ENCODE assay signal across 25 cellular contexts in genomic region chr4:10384974-10385373, GRCh38.
"Had no signal": no experiment of that assay in that cellular context is flagged by ENCODE, and none has a peak within 500 bp of the region (broad histone marks: within the 10 kb centered on the region; RNA-seq: fewer than 3 reads in every experiment).

No MANE protein-coding gene starts in this region.

- ATAC-seq: left cardiac atrium; left lung; naive thymus-derived CD8-positive, alpha-beta T cell; psoas muscle; right cardiac atrium; stimulated activated memory B cell treated with anti-CD40 and anti-IgM and Interleukin-4, amounts not matched to agents 10 μg/mL and 1 μg/mL and 100 μg/mL, for 72 hours; stimulated activated naive CD8-positive, alpha-beta T cell treated with anti-CD3 and anti-CD28 coated beads, Interleukin-15, Interleukin-2, amounts not matched to agents 100 U/mL and 50 U/mL, for 24 hours had no signal

- H3K27ac Mint-ChIP-seq: naive thymus-derived CD8-positive, alpha-beta T cell; nephron progenitor cell; stimulated activated memory B cell treated with anti-CD40 and anti-IgM and Interleukin-4, amounts not matched to agents 10 μg/mL and 1 μg/mL and 100 μg/mL, for 72 hours; type B pancreatic cell had no signal

- H3K36me3 Mint-ChIP-seq: stimulated activated memory B cell treated with anti-CD40 and anti-IgM and Interleukin-4, amounts not matched to agents 10 μg/mL and 1 μg/mL and 100 μg/mL, for 72 hours; type B pancreatic cell had no signal

- H3K27me3 Mint-ChIP-seq: stimulated activated memory B cell treated with anti-CD40 and anti-IgM and Interleukin-4, amounts not matched to agents 10 μg/mL and 1 μg/mL and 100 μg/mL, for 72 hours had no signal

- H3K4me1 Mint-ChIP-seq: naive thymus-derived CD8-positive, alpha-beta T cell; nephron progenitor cell; stimulated activated memory B cell treated with anti-CD40 and anti-IgM and Interleukin-4, amounts not matched to agents 10 μg/mL and 1 μg/mL and 100 μg/mL, for 72 hours had no signal

- H3K27me3 ChIP-seq: esophagus muscularis mucosa, left lung, ovary, sigmoid colon, testis, tibial artery had no signal

- H3K4me1 ChIP-seq: esophagus muscularis mucosa, left lung, psoas muscle, sigmoid colon, testis, tibial artery had no signal

- H3K4me3 ChIP-seq: esophagus muscularis mucosa, left lung, ovary, psoas muscle, sigmoid colon, testis, tibial artery had no signal

- H3K36me3 ChIP-seq: esophagus muscularis mucosa, left lung, ovary, sigmoid colon, tibial artery had no signal

- H3K9me3 Mint-ChIP-seq: nephron progenitor cell; stimulated activated memory B cell treated with anti-CD40 and anti-IgM and Interleukin-4, amounts not matched to agents 10 μg/mL and 1 μg/mL and 100 μg/mL, for 72 hours; type B pancreatic cell had no signal

- H3K9me3 ChIP-seq: esophagus muscularis mucosa, left lung, ovary, psoas muscle, sigmoid colon, testis, tibial artery had no signal

- H3K27ac ChIP-seq: epithelial cell of prostate, esophagus muscularis mucosa, left lung, ovary, psoas muscle, sigmoid colon, testis, tibial artery had no signal

- H3K4me3 Mint-ChIP-seq: naive thymus-derived CD8-positive, alpha-beta T cell; nephron progenitor cell; stimulated activated memory B cell treated with anti-CD40 and anti-IgM and Interleukin-4, amounts not matched to agents 10 μg/mL and 1 μg/mL and 100 μg/mL, for 72 hours; type B pancreatic cell had no signal

- DNase-seq: cortex of kidney; foreskin melanocyte; glutamatergic neuron; left cardiac atrium; left lung; mesendoderm; midbrain; naive thymus-derived CD8-positive, alpha-beta T cell; nephron progenitor cell; nucleus accumbens; ovary; posterior cingulate gyrus; psoas muscle; right cardiac atrium; sigmoid colon; stimulated activated CD4-positive, alpha-beta T cell treated with anti-CD3 and anti-CD28 coated beads, Interleukin-2, amount 100 ng/mL, for 24 hours; stimulated activated CD4-positive, alpha-beta T cell treated with anti-CD3 and anti-CD28 coated beads, Interleukin-4, amount 100 ng/mL, for 24 hours; stimulated activated naive CD8-positive, alpha-beta T cell treated with anti-CD3 and anti-CD28 coated beads, Interleukin-15, Interleukin-2, amounts not matched to agents 100 U/mL and 50 U/mL, for 24 hours; substantia nigra; testis; tibial artery had no signal
